18 cellular contexts compared by ENCODE assay signal in genomic region chr6:127792616-127793015, GRCh38.
DNase-seq lines count a peak whose midpoint lies in the region; ATAC-seq and TF ChIP-seq lines count a peak whose summit lies in the region.
"Had no signal": no experiment of that assay in that cellular context is flagged by ENCODE, and none has a peak within 500 bp of the region (broad histone marks: within the 10 kb centered on the region; RNA-seq: fewer than 3 reads in every experiment).

No MANE protein-coding gene starts in this region.

- peaks cover 71% of the 10 kb centered on the region; the same call in 1 of the 2 replicates for H3K79me2 ChIP-seq in Loucy (ENCODE audit: insufficient read depth, low read length)

- H3K4me1 Mint-ChIP-seq in activated naive CD4-positive, alpha-beta T cell treated with anti-CD3 and anti-CD28 coated beads, Interleukin-2, amount 50 U/mL, for 24 hours, result peaks cover 95% of the 10 kb centered on the region
- H3K4me1 Mint-ChIP-seq in activated naive CD8-positive, alpha-beta T cell (ENCODE audit: low read depth), result peaks cover 93% of the 10 kb centered on the region
- H3K4me1 Mint-ChIP-seq in stimulated activated naive CD8-positive, alpha-beta T cell treated with anti-CD3 and anti-CD28 coated beads, Interleukin-15, amount 100 ng/mL, for 72 hours, result peaks cover 97% of the 10 kb centered on the region

- no peaks in the 10 kb centered on the region for H3F3A ChIP-seq in Loucy (ENCODE audit: low read depth)

- TF ChIP-seq CTCF in Loucy (conservative IDR thresholded peaks at IDR 0.05; ENCODE audit: low read length), result no peak

- peak overlapping the region; percentile 85 for H3K27ac Mint-ChIP-seq in activated naive CD4-positive, alpha-beta T cell treated with anti-CD3 and anti-CD28 coated beads, Interleukin-2, amount 50 U/mL, for 24 hours
- peak overlapping the region; percentile 69 for H3K27ac Mint-ChIP-seq in activated naive CD8-positive, alpha-beta T cell
- peak overlapping the region in 1 of 2 donors; percentile 49 for H3K27ac Mint-ChIP-seq in stimulated activated naive CD8-positive, alpha-beta T cell treated with anti-CD3 and anti-CD28 coated beads, Interleukin-15, amount 100 ng/mL, for 72 hours

- peaks cover 4% of the 10 kb centered on the region for H3K36me3 Mint-ChIP-seq in activated naive CD4-positive, alpha-beta T cell treated with anti-CD3 and anti-CD28 coated beads, Interleukin-2, amount 50 U/mL, for 24 hours
- H3K36me3 Mint-ChIP-seq in activated naive CD8-positive, alpha-beta T cell, result peaks cover 15% of the 10 kb centered on the region

- H3K9me3 Mint-ChIP-seq in activated naive CD4-positive, alpha-beta T cell treated with anti-CD3 and anti-CD28 coated beads, Interleukin-2, amount 50 U/mL, for 24 hours, result no peaks in the 10 kb centered on the region
- H3K9me3 Mint-ChIP-seq in activated naive CD8-positive, alpha-beta T cell (ENCODE audit: low read depth), result no peaks in the 10 kb centered on the region
- H3K9me3 Mint-ChIP-seq in stimulated activated naive CD8-positive, alpha-beta T cell treated with anti-CD3 and anti-CD28 coated beads, Interleukin-15, amount 100 ng/mL, for 72 hours, result no peaks in the 10 kb centered on the region

- H4K20me1 ChIP-seq in Loucy (ENCODE audit: insufficient read depth, low read length, poor library complexity, severe bottlenecking), result peaks cover 8% of the 10 kb centered on the region

- peaks cover 27% of the 10 kb centered on the region for H3K4me1 ChIP-seq in Loucy (ENCODE audit: insufficient read depth, low read length, poor library complexity, severe bottlenecking)
- H3K4me1 ChIP-seq: left lung, tibial artery had no signal

- intact Hi-C loops in cardiac septum (cut with DNase I), result no loop called here

- H3K27me3 Mint-ChIP-seq in activated naive CD4-positive, alpha-beta T cell treated with anti-CD3 and anti-CD28 coated beads, Interleukin-2, amount 50 U/mL, for 24 hours, result no peaks in the 10 kb centered on the region
- H3K27me3 Mint-ChIP-seq in activated naive CD8-positive, alpha-beta T cell, result no peaks in the 10 kb centered on the region
- no peaks in the 10 kb centered on the region for H3K27me3 Mint-ChIP-seq in stimulated activated naive CD8-positive, alpha-beta T cell treated with anti-CD3 and anti-CD28 coated beads, Interleukin-15, amount 100 ng/mL, for 72 hours

- peak; percentile 41 for ATAC-seq in stimulated activated naive CD8-positive, alpha-beta T cell treated with anti-CD3 and anti-CD28 coated beads, Interleukin-15, amount 100 ng/mL, for 72 hours
- ATAC-seq in HG03108 (IDR thresholded peaks at IDR 0.05; ENCODE audit: unreplicated experiment), result no peak
- ATAC-seq: HepG2, left lung, PC-3, SK-N-SH treated with all-trans-retinoic acid at 6 μM for 48 hours had no signal

- no peak overlapping the region for H3K4me3 ChIP-seq in Loucy (ENCODE audit: low read length, poor library complexity, severe bottlenecking)
- H3K4me3 ChIP-seq: left lung, tibial artery had no signal

- H3K27me3 ChIP-seq in Loucy (ENCODE audit: insufficient read depth, low read length, poor library complexity, severe bottlenecking), result no peaks in the 10 kb centered on the region
- H3K27me3 ChIP-seq: left lung, tibial artery had no signal

- H3K36me3 ChIP-seq in Loucy (ENCODE audit: insufficient read depth, low read length), result peaks cover 25% of the 10 kb centered on the region; the same call in 1 of the 2 replicates
- H3K36me3 ChIP-seq: left lung, tibial artery had no signal

- H3K9me3 ChIP-seq in Loucy (ENCODE audit: insufficient read depth, low read depth, low read length), result no peaks in the 10 kb centered on the region
- H3K9me3 ChIP-seq: tibial artery had no signal

- H2AFZ ChIP-seq in Loucy (ENCODE audit: low read length), result no peak overlapping the region

- no peak for DNase-seq in activated naive CD4-positive, alpha-beta T cell treated with anti-CD3 and anti-CD28 coated beads, Interleukin-2, amount 50 U/mL, for 16 hours
- DNase-seq in stimulated activated naive CD8-positive, alpha-beta T cell treated with anti-CD3 and anti-CD28 coated beads, Interleukin-15, amount 100 ng/mL, for 72 hours, result no peak
- DNase-seq in cardiac septum (ENCODE audit: low spot score) (no peak), GM19238 (ENCODE audit: insufficient read length, low spot score) (no peak)
- DNase-seq: DMS 273 treated with DMSO at 0.1 percent for 48 hours; NCI-H1694; NCI-H524 treated with DMSO at 0.1 percent for 48 hours; PC-3; stimulated activated naive CD4-positive, alpha-beta T cell treated with Interleukin-2 at 50 U/mL for 16 hours; T-helper 9 cell; tibial artery had no signal

- no peaks in the 10 kb centered on the region for H3K9me2 ChIP-seq in Loucy (replicated peaks; ENCODE audit: low read depth, low read length)

- peak overlapping the region; percentile 56 for H3K4me3 Mint-ChIP-seq in activated naive CD4-positive, alpha-beta T cell treated with anti-CD3 and anti-CD28 coated beads, Interleukin-2, amount 50 U/mL, for 24 hours
- peak overlapping the region; percentile 39 for H3K4me3 Mint-ChIP-seq in activated naive CD8-positive, alpha-beta T cell
- H3K4me3 Mint-ChIP-seq in stimulated activated naive CD8-positive, alpha-beta T cell treated with anti-CD3 and anti-CD28 coated beads, Interleukin-15, amount 100 ng/mL, for 72 hours, result peak overlapping the region in 1 of 2 donors; percentile 13

- H3K9ac ChIP-seq in Loucy (ENCODE audit: low read depth, low read length, poor library complexity, severe bottlenecking), result no peak overlapping the region

- H3K4me2 ChIP-seq in Loucy (ENCODE audit: low read depth, low read length, poor library complexity, severe bottlenecking), result peak overlapping the region; percentile 20
